Comparison of ENCODE assay signal across 35 cellular contexts in the genomic region with DNA sequence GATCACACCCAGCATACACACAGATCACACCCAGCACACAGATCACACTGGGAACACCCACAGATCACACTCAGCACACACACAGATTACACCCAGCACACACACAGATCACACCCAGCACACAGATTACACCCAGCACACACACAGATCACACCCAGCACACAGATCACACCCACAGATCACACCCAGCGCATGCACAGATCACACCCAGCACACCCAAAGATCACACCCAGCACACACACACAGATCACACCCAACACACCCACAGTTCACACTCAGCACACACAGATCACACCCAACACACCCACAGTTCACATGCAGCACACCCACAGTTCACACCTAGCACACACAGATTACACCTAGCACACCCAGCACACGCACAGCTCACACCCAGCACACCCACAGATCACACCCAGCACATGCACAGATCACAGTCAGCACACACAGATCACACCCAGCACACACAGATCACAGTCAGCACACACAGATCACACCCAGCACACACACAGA.
"Had no signal": no experiment of that assay in that cellular context is flagged by ENCODE, and none has a peak within 500 bp of the region (broad histone marks: within the 10 kb centered on the region; RNA-seq: fewer than 3 reads in every experiment).

No MANE protein-coding gene starts in this region.

- H3K4me3 ChIP-seq: adrenal gland, body of pancreas, esophagus muscularis mucosa, gastrocnemius medialis, heart left ventricle had no signal

- H3K27ac ChIP-seq: adrenal gland, body of pancreas, esophagus muscularis mucosa, foreskin keratinocyte, gastrocnemius medialis, heart left ventricle, WERI-Rb-1 had no signal

- H3K27ac Mint-ChIP-seq: activated B cell treated with CpG ODN at 0.5 μM for 24 hours; activated CD8-positive, alpha-beta T cell treated with anti-CD3 and anti-CD28 coated beads for 36 hours; activated naive CD4-positive, alpha-beta T cell treated with anti-CD3 and anti-CD28 coated beads for 36 hours; activated naive CD4-positive, alpha-beta T cell treated with anti-CD3 and anti-CD28 coated beads, Interleukin-2, amount 50 U/mL, for 24 hours; activated naive CD8-positive, alpha-beta T cell treated with anti-CD3 and anti-CD28 coated beads for 36 hours; activated naive CD8-positive, alpha-beta T cell treated with anti-CD3 and anti-CD28 coated beads, Interleukin-2, amount 50 U/mL, for 24 hours; activated T-helper 17 cell treated with anti-CD3 and anti-CD28 coated beads, Interleukin-2, amount 50 U/mL, for 72 hours; effector memory CD8-positive, alpha-beta T cell; T-helper 17 cell; T-helper 2 cell treated with Interferon-gamma antibody and Interleukin-4, amounts not matched to agents 5 μg/mL and 100 μg/mL, for 36 hours had no signal

- H3K27me3 ChIP-seq: adrenal gland, body of pancreas, esophagus muscularis mucosa, foreskin keratinocyte, gastrocnemius medialis, heart left ventricle had no signal

- H3K9me3 Mint-ChIP-seq: activated B cell treated with CpG ODN at 0.5 μM for 24 hours; activated CD8-positive, alpha-beta T cell treated with anti-CD3 and anti-CD28 coated beads for 36 hours; activated naive CD4-positive, alpha-beta T cell treated with anti-CD3 and anti-CD28 coated beads for 36 hours; activated naive CD4-positive, alpha-beta T cell treated with anti-CD3 and anti-CD28 coated beads, Interleukin-2, amount 50 U/mL, for 24 hours; activated naive CD8-positive, alpha-beta T cell treated with anti-CD3 and anti-CD28 coated beads for 36 hours; activated naive CD8-positive, alpha-beta T cell treated with anti-CD3 and anti-CD28 coated beads, Interleukin-2, amount 50 U/mL, for 24 hours; activated T-cell treated with anti-CD3 and anti-CD28 coated beads, Interleukin-2, amount 50 U/mL, for 4 hours; activated T-helper 17 cell treated with anti-CD3 and anti-CD28 coated beads, Interleukin-2, amount 50 U/mL, for 72 hours; effector memory CD8-positive, alpha-beta T cell; T-helper 2 cell treated with Interferon-gamma antibody and Interleukin-4, amounts not matched to agents 5 μg/mL and 100 μg/mL, for 36 hours had no signal

- H3K27me3 Mint-ChIP-seq: activated B cell treated with CpG ODN at 0.5 μM for 24 hours; activated CD8-positive, alpha-beta T cell treated with anti-CD3 and anti-CD28 coated beads for 36 hours; activated naive CD4-positive, alpha-beta T cell treated with anti-CD3 and anti-CD28 coated beads, Interleukin-2, amount 50 U/mL, for 24 hours; activated naive CD8-positive, alpha-beta T cell treated with anti-CD3 and anti-CD28 coated beads for 36 hours; activated naive CD8-positive, alpha-beta T cell treated with anti-CD3 and anti-CD28 coated beads, Interleukin-2, amount 50 U/mL, for 24 hours; activated T-helper 17 cell treated with anti-CD3 and anti-CD28 coated beads, Interleukin-2, amount 50 U/mL, for 72 hours; T-helper 17 cell had no signal

- H3K4me3 Mint-ChIP-seq: activated B cell treated with CpG ODN at 0.5 μM for 24 hours; activated CD8-positive, alpha-beta T cell treated with anti-CD3 and anti-CD28 coated beads for 36 hours; activated naive CD4-positive, alpha-beta T cell treated with anti-CD3 and anti-CD28 coated beads for 36 hours; activated naive CD4-positive, alpha-beta T cell treated with anti-CD3 and anti-CD28 coated beads, Interleukin-2, amount 50 U/mL, for 24 hours; activated naive CD8-positive, alpha-beta T cell treated with anti-CD3 and anti-CD28 coated beads for 36 hours; activated naive CD8-positive, alpha-beta T cell treated with anti-CD3 and anti-CD28 coated beads, Interleukin-2, amount 50 U/mL, for 24 hours; activated T-cell treated with anti-CD3 and anti-CD28 coated beads, Interleukin-2, amount 50 U/mL, for 4 hours; activated T-helper 17 cell treated with anti-CD3 and anti-CD28 coated beads, Interleukin-2, amount 50 U/mL, for 72 hours; effector memory CD8-positive, alpha-beta T cell; T-helper 17 cell; T-helper 2 cell treated with Interferon-gamma antibody and Interleukin-4, amounts not matched to agents 5 μg/mL and 100 μg/mL, for 36 hours had no signal

- H3K36me3 Mint-ChIP-seq: activated naive CD4-positive, alpha-beta T cell treated with anti-CD3 and anti-CD28 coated beads, Interleukin-2, amount 50 U/mL, for 24 hours; activated naive CD8-positive, alpha-beta T cell treated with anti-CD3 and anti-CD28 coated beads for 36 hours had no signal

- H3K36me3 ChIP-seq: adrenal gland, WERI-Rb-1 had no signal

- H3K9me3 ChIP-seq: adrenal gland, body of pancreas, esophagus muscularis mucosa, gastrocnemius medialis, heart left ventricle had no signal

- FAIRE-seq: colon had no signal

- DNase-seq: activated B cell treated with CpG ODN at 0.5 μM for 24 hours; activated CD4-positive, alpha-beta T cell treated with anti-CD3 and anti-CD28 coated beads for 48 hours; activated CD4-positive, alpha-beta T cell treated with anti-CD3 and anti-CD28 coated beads, Interleukin-2, amount 50 U/mL, for 1 hour; activated CD4-positive, alpha-beta T cell treated with anti-CD3 and anti-CD28 coated beads, Interleukin-2, amount 50 U/mL, for 48 hours; activated CD8-positive, alpha-beta memory T cell treated with anti-CD3 and anti-CD28 coated beads for 24 hours; activated CD8-positive, alpha-beta T cell treated with anti-CD3 and anti-CD28 coated beads for 36 hours; activated effector memory CD4-positive, alpha-beta T cell treated with Interleukin-2 at 50 U/mL for 16 hours; activated gamma-delta T cell treated with Interleukin-2 at 50 U/mL for 16 hours; activated naive CD4-positive, alpha-beta T cell treated with anti-CD3 and anti-CD28 coated beads for 36 hours; activated naive CD8-positive, alpha-beta T cell treated with anti-CD3 and anti-CD28 coated beads for 36 hours; activated naive CD8-positive, alpha-beta T cell treated with anti-CD3 and anti-CD28 coated beads, Interleukin-2, amount 50 U/mL, for 24 hours; activated T-cell treated with anti-CD3 and anti-CD28 coated beads, Interleukin-2, amount 50 U/mL, for 4 hours; adrenal gland; amygdala; aorta; body of pancreas; caudate nucleus; cortex of kidney; dermis blood vessel endothelial cell; effector CD4-positive, alpha-beta T cell; effector memory CD8-positive, alpha-beta T cell; erythroblast; foreskin keratinocyte; gastrocnemius medialis; glutamatergic neuron; heart left ventricle; T-helper 17 cell; T1000; WERI-Rb-1 had no signal

- H3K4me1 Mint-ChIP-seq: activated B cell treated with CpG ODN at 0.5 μM for 24 hours; activated naive CD4-positive, alpha-beta T cell treated with anti-CD3 and anti-CD28 coated beads, Interleukin-2, amount 50 U/mL, for 24 hours; activated naive CD8-positive, alpha-beta T cell treated with anti-CD3 and anti-CD28 coated beads for 36 hours; activated naive CD8-positive, alpha-beta T cell treated with anti-CD3 and anti-CD28 coated beads, Interleukin-2, amount 50 U/mL, for 24 hours; activated T-helper 17 cell treated with anti-CD3 and anti-CD28 coated beads, Interleukin-2, amount 50 U/mL, for 72 hours; T-helper 17 cell had no signal

- ATAC-seq: activated CD4-positive, CD25-positive, alpha-beta regulatory T cell treated with anti-CD3 and anti-CD28 coated beads, Interleukin-2, amount 50 U/mL, for 24 hours; activated CD8-positive, alpha-beta T cell treated with anti-CD3 and anti-CD28 coated beads for 36 hours; activated naive CD8-positive, alpha-beta T cell treated with anti-CD3 and anti-CD28 coated beads, Interleukin-2, amount 50 U/mL, for 24 hours; activated T-cell treated with anti-CD3 and anti-CD28 coated beads, Interleukin-2, amount 50 U/mL, for 4 hours; activated T-helper 17 cell treated with anti-CD3 and anti-CD28 coated beads, Interleukin-2, amount 50 U/mL, for 72 hours; body of pancreas; effector memory CD8-positive, alpha-beta T cell; foreskin keratinocyte; gastrocnemius medialis; heart left ventricle; T-helper 17 cell had no signal

- H3K4me1 ChIP-seq: adrenal gland, body of pancreas, foreskin keratinocyte, gastrocnemius medialis had no signal
